23 cellular contexts compared by ENCODE assay signal in genomic region chr2:9269295-9269694, GRCh38.
DNase-seq lines count a peak whose midpoint lies in the region; ATAC-seq and TF ChIP-seq lines count a peak whose summit lies in the region.
"Had no signal": no experiment of that assay in that cellular context is flagged by ENCODE, and none has a peak within 500 bp of the region (broad histone marks: within the 10 kb centered on the region; RNA-seq: fewer than 3 reads in every experiment).

No MANE protein-coding gene starts in this region.

- H3K9me3 ChIP-seq in breast epithelium: no peaks in the 10 kb centered on the region
- H3K9me3 ChIP-seq in mesenchymal stem cell (ENCODE audit: control insufficient read depth, low read length): peaks cover 3% of the 10 kb centered on the region
- H3K9me3 ChIP-seq: BE2C had no signal

- no peak overlapping the region for H2AFZ ChIP-seq in mesenchymal stem cell (ENCODE audit: low read depth, low read length)
- H2AFZ ChIP-seq: GM23338 had no signal

- H3K9me3 Mint-ChIP-seq in MCF 10A (ENCODE audit: unreplicated experiment): no peaks in the 10 kb centered on the region
- peaks cover 18% of the 10 kb centered on the region for H3K9me3 Mint-ChIP-seq in progenitor cell of endocrine pancreas (ENCODE audit: low read depth)
- H3K9me3 Mint-ChIP-seq: GM23338 had no signal

- CTCF ChIA-PET in MCF 10A (lab: Yijun Ruan, JAX): interaction anchor here (0.6 kb wide), 1 partner anchor 40 kb away, joined by 3 read pairs; no protein-coding TSS in a partner anchor
- CTCF ChIA-PET in RWPE1 (lab: Yijun Ruan, JAX): interaction anchor here (1.1 kb wide), 1 partner anchor 9 kb away, joined by 3 read pairs; no protein-coding TSS in a partner anchor
- CTCF ChIA-PET in GM10248 (lab: Yijun Ruan, JAX): no interaction called here

- peaks cover 31% of the 10 kb centered on the region for H3K79me1 ChIP-seq in mesenchymal stem cell (replicated peaks; ENCODE audit: low read length, poor library complexity, severe bottlenecking)

- H3K27me3 ChIP-seq in breast epithelium (no peaks in the 10 kb centered on the region), mesenchymal stem cell (ENCODE audit: control insufficient read depth in 1 of 2, insufficient read depth in 1 of 2, low read length in 2 of 2) (no peaks in the 10 kb centered on the region)
- H3K27me3 ChIP-seq: BE2C had no signal

- no peak overlapping the region for H3K14ac ChIP-seq in mesenchymal stem cell (ENCODE audit: low read length in 2 of 2)

- H2BK5ac ChIP-seq in mesenchymal stem cell (ENCODE audit: low read depth, low read length, poor library complexity, severe bottlenecking): no peak overlapping the region

- H2BK120ac ChIP-seq in mesenchymal stem cell (ENCODE audit: low read depth, low read length): peak overlapping the region; percentile 9

- DNase-seq in MCF 10A (ENCODE audit: unreplicated experiment) (no peak), breast epithelium (ENCODE audit: low spot score in 2 of 2) (no peak), RWPE1 (ENCODE audit: low spot score) (no peak), mesenchymal stem cell (no peak), progenitor cell of endocrine pancreas (ENCODE audit: low spot score, unreplicated experiment) (no peak), GM10248 (ENCODE audit: extremely low spot score) (no peak), NCI-H2171 (lab: John Stamatoyannopoulos, UW) (no peak)
- DNase-seq: ACHN; BE2C; CD4-positive, CD25-positive, alpha-beta regulatory T cell; DMS153; DND-41; H9; Kasumi-1; NCI-H1105 treated with DMSO at 0.1 percent for 48 hours; NCI-H146; NCI-H2029; NCI-H526 treated with DMSO at 0.1 percent for 48 hours; SHP77 treated with DMSO at 0.1 percent for 48 hours had no signal

- H3K4me1 ChIP-seq in breast epithelium: no peaks in the 10 kb centered on the region
- peaks cover 5% of the 10 kb centered on the region for H3K4me1 ChIP-seq in mesenchymal stem cell (ENCODE audit: control insufficient read depth, insufficient read depth, low read depth, low read length)
- H3K4me1 ChIP-seq: BE2C had no signal

- TF ChIP-seq POLR2A in breast epithelium (IDR thresholded peaks at IDR 0.05): no peak

- no peak overlapping the region for H3K4me2 ChIP-seq in mesenchymal stem cell (ENCODE audit: low read length, poor library complexity, severe bottlenecking)
- H3K4me2 ChIP-seq: GM23338 had no signal

- H2AK5ac ChIP-seq in mesenchymal stem cell (ENCODE audit: low read length, severe bottlenecking): no peak overlapping the region

- no peaks in the 10 kb centered on the region for H3K36me3 ChIP-seq in breast epithelium
- no peaks in the 10 kb centered on the region for H3K36me3 ChIP-seq in mesenchymal stem cell (ENCODE audit: control insufficient read depth in 1 of 2, insufficient read depth in 2 of 2, low read depth in 1 of 2, low read length in 2 of 2)
- H3K36me3 ChIP-seq: BE2C had no signal

- H4K91ac ChIP-seq in mesenchymal stem cell (ENCODE audit: low read length): no peak overlapping the region

- H3K4me3 Mint-ChIP-seq in MCF 10A (ENCODE audit: unreplicated experiment) (no peak overlapping the region), progenitor cell of endocrine pancreas (ENCODE audit: low read depth) (no peak overlapping the region)
- H3K4me3 Mint-ChIP-seq: CD4-positive, CD25-positive, alpha-beta regulatory T cell; GM23338; H9 had no signal

- H3K27me3 Mint-ChIP-seq in MCF 10A (ENCODE audit: insufficient read depth, unreplicated experiment) (no peaks in the 10 kb centered on the region), progenitor cell of endocrine pancreas (no peaks in the 10 kb centered on the region)

- H3K4ac ChIP-seq in mesenchymal stem cell (ENCODE audit: low read depth in 1 of 2, low read length in 2 of 2): peak overlapping the region in 1 of 2 experiments; percentile 39

- H3K18ac ChIP-seq in mesenchymal stem cell (ENCODE audit: low read depth in 1 of 2, low read length in 2 of 2): peak overlapping the region in 1 of 2 experiments; percentile 68

- peak overlapping the region; percentile 45 for H4K8ac ChIP-seq in mesenchymal stem cell (ENCODE audit: low read length)

- BruUV-seq in MCF 10A (replicated peaks; lab: Mats Ljungman, UMichigan): no TSS peak

- no peak overlapping the region for H3K27ac ChIP-seq in breast epithelium
- peak overlapping the region; percentile 41 for H3K27ac ChIP-seq in RWPE1
- no peak overlapping the region for H3K27ac ChIP-seq in mesenchymal stem cell (ENCODE audit: low read length, poor library complexity, severe bottlenecking)
- H3K27ac ChIP-seq: 22Rv1, SK-N-MC had no signal

- intact Hi-C loops in MCF 10A (cut with micrococcal nuclease) (no loop called here), breast epithelium (cut with DNase I; ENCODE audit: low total_unique reads) (no loop called here)

- TF ChIP-seq CTCF in MCF 10A (IDR thresholded peaks at IDR 0.05; ENCODE audit: unreplicated experiment) (no peak), breast epithelium (IDR thresholded peaks at IDR 0.05) (no peak), RWPE1 (conservative IDR thresholded peaks at IDR 0.05; ENCODE audit: low read depth) (no peak), progenitor cell of endocrine pancreas (IDR thresholded peaks at IDR 0.05; ENCODE audit: unreplicated experiment) (no peak), GM10248 (IDR thresholded peaks at IDR 0.05; ENCODE audit: control extremely low read depth, extremely low read depth, low read depth, missing control alignments) (no peak)

- 95% methylated on average over 10 of the region's 10 CpGs for WGBS in mesenchymal stem cell

- no peak for ATAC-seq in GM19395 (IDR thresholded peaks at IDR 0.05; ENCODE audit: unreplicated experiment)

- H3K36me3 Mint-ChIP-seq in MCF 10A (ENCODE audit: insufficient read depth, unreplicated experiment) (peaks cover 11% of the 10 kb centered on the region), progenitor cell of endocrine pancreas (ENCODE audit: insufficient read depth) (peaks cover 19% of the 10 kb centered on the region)
- H3K36me3 Mint-ChIP-seq: CD4-positive, CD25-positive, alpha-beta regulatory T cell had no signal

- H3K23ac ChIP-seq in mesenchymal stem cell (ENCODE audit: low read length in 2 of 2): no peak overlapping the region

- peak overlapping the region; percentile 77 for H3K27ac Mint-ChIP-seq in MCF 10A (ENCODE audit: low read depth, unreplicated experiment)
- peak overlapping the region; percentile 33 for H3K27ac Mint-ChIP-seq in progenitor cell of endocrine pancreas
- H3K27ac Mint-ChIP-seq: GM23338 had no signal

- no peak overlapping the region for H2BK12ac ChIP-seq in mesenchymal stem cell (ENCODE audit: low read length in 2 of 2)

- H3K9ac ChIP-seq in mesenchymal stem cell (ENCODE audit: low read length): no peak overlapping the region

- H3K4me3 ChIP-seq in breast epithelium: no peak overlapping the region
- H3K4me3 ChIP-seq in mesenchymal stem cell (ENCODE audit: insufficient read depth in 1 of 2, low read depth in 1 of 2, low read length in 2 of 2): no peak overlapping the region
- H3K4me3 ChIP-seq: GM23338, SK-N-MC had no signal

- POLR2A ChIA-PET in MCF 10A (lab: Yijun Ruan, JAX) (no interaction called here), RWPE1 (lab: Yijun Ruan, JAX; ENCODE audit: low non-redundant PET) (no interaction called here), GM10248 (lab: Yijun Ruan, JAX) (no interaction called here)

- peaks cover 15% of the 10 kb centered on the region for H3K4me1 Mint-ChIP-seq in MCF 10A (ENCODE audit: insufficient read depth, unreplicated experiment)
- H3K4me1 Mint-ChIP-seq in progenitor cell of endocrine pancreas (ENCODE audit: low read depth): peaks cover 35% of the 10 kb centered on the region

- H2BK15ac ChIP-seq in mesenchymal stem cell (ENCODE audit: low read depth, poor library complexity, severe bottlenecking): no peak overlapping the region
